Comparison of ENCODE assay signal across 2 cellular contexts in the genomic region with DNA sequence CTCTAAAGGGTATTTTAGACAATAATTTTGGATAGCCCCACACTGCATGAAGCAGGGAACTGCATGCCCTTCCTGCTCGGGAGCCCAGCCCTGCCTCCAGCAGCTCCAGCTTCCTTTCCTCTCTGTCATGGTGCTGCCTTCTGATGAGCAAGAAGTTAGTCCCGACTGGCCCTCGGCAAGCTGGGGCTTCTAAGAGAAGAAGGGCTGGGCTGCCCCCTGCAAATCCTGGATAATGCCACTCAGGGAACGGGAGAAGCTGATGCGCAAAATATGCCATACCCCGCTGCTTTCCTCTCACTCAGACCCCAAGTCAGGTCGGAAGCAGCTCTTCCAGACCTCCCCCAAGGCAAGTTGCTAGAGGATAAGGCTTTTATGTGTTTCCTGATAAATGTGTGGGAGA.
TF ChIP-seq lines count a peak whose summit lies in the region.

No MANE protein-coding gene starts in this region.

TF ChIP-seq in GM12878, 131 proteins besides CTCF, POLR2A, EP300 and RAD21:
- TF ChIP-seq EZH2 (IDR thresholded peaks at IDR 0.05; ENCODE audit: borderline replicate concordance, control insufficient read depth, low read depth, low read length), result no peak
- no peak for TF ChIP-seq NR2C2 (IDR thresholded peaks at IDR 0.05; ENCODE audit: borderline replicate concordance, control insufficient read depth, insufficient read length, low read depth)
- TF ChIP-seq, protein P1, sequence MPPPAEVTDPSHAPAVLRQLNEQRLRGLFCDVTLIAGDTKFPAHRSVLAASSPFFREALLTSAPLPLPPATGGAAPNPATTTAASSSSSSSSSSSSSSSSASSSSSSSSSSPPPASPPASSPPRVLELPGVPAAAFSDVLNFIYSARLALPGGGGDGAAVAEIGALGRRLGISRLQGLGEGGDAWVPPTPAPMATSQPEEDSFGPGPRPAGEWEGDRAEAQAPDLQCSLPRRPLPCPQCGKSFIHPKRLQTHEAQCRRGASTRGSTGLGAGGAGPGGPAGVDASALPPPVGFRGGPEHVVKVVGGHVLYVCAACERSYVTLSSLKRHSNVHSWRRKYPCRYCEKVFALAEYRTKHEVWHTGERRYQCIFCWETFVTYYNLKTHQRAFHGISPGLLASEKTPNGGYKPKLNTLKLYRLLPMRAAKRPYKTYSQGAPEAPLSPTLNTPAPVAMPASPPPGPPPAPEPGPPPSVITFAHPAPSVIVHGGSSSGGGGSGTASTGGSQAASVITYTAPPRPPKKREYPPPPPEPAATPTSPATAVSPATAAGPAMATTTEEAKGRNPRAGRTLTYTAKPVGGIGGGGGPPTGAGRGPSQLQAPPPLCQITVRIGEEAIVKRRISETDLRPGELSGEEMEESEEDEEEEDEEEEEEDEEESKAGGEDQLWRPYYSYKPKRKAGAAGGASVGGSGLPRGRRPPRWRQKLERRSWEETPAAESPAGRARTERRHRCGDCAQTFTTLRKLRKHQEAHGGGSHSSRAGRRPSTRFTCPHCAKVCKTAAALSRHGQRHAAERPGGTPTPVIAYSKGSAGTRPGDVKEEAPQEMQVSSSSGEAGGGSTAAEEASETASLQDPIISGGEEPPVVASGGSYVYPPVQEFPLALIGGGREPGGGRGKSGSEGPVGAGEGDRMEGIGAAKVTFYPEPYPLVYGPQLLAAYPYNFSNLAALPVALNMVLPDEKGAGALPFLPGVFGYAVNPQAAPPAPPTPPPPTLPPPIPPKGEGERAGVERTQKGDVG (CRISPR knock-in tag; IDR thresholded peaks at IDR 0.05), result no peak
- TF ChIP-seq SREBF1 (IDR thresholded peaks at IDR 0.05; ENCODE audit: low read length), result no peak
- no peak for TF ChIP-seq ZNF207 (IDR thresholded peaks at IDR 0.05; ENCODE audit: borderline replicate concordance)
- no peak for TF ChIP-seq POLR2AphosphoS5 (IDR thresholded peaks at IDR 0.05; ENCODE audit: low read length)
- TF ChIP-seq STAT1 (conservative IDR thresholded peaks at IDR 0.05), result no peak
- no peak for TF ChIP-seq POLR2AphosphoS2 (IDR thresholded peaks at IDR 0.05; ENCODE audit: low read depth, low read length)
- no peak for TF ChIP-seq ZNF622 (IDR thresholded peaks at IDR 0.05)

TF ChIP-seq in WTC11, 78 proteins besides CTCF, POLR2A, EP300 and RAD21:
- no peak for TF ChIP-seq JAZF1 (CRISPR knock-in tag; IDR thresholded peaks at IDR 0.05)
- TF ChIP-seq NR3C1 (CRISPR knock-in tag; conservative IDR thresholded peaks at IDR 0.05; ENCODE audit: low read depth), result no peak
- no peak for TF ChIP-seq GABPB1 (CRISPR knock-in tag; IDR thresholded peaks at IDR 0.05)
- TF ChIP-seq, protein P2, sequence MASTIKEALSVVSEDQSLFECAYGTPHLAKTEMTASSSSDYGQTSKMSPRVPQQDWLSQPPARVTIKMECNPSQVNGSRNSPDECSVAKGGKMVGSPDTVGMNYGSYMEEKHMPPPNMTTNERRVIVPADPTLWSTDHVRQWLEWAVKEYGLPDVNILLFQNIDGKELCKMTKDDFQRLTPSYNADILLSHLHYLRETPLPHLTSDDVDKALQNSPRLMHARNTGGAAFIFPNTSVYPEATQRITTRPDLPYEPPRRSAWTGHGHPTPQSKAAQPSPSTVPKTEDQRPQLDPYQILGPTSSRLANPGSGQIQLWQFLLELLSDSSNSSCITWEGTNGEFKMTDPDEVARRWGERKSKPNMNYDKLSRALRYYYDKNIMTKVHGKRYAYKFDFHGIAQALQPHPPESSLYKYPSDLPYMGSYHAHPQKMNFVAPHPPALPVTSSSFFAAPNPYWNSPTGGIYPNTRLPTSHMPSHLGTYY (CRISPR knock-in tag; IDR thresholded peaks at IDR 0.05), result no peak
- TF ChIP-seq, protein P3, sequence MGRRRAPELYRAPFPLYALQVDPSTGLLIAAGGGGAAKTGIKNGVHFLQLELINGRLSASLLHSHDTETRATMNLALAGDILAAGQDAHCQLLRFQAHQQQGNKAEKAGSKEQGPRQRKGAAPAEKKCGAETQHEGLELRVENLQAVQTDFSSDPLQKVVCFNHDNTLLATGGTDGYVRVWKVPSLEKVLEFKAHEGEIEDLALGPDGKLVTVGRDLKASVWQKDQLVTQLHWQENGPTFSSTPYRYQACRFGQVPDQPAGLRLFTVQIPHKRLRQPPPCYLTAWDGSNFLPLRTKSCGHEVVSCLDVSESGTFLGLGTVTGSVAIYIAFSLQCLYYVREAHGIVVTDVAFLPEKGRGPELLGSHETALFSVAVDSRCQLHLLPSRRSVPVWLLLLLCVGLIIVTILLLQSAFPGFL (CRISPR knock-in tag; IDR thresholded peaks at IDR 0.05; ENCODE audit: borderline replicate concordance), result no peak
- TF ChIP-seq, protein P4, sequence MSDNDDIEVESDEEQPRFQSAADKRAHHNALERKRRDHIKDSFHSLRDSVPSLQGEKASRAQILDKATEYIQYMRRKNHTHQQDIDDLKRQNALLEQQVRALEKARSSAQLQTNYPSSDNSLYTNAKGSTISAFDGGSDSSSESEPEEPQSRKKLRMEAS (CRISPR knock-in tag; IDR thresholded peaks at IDR 0.05), result no peak
- TF ChIP-seq, protein P5, sequence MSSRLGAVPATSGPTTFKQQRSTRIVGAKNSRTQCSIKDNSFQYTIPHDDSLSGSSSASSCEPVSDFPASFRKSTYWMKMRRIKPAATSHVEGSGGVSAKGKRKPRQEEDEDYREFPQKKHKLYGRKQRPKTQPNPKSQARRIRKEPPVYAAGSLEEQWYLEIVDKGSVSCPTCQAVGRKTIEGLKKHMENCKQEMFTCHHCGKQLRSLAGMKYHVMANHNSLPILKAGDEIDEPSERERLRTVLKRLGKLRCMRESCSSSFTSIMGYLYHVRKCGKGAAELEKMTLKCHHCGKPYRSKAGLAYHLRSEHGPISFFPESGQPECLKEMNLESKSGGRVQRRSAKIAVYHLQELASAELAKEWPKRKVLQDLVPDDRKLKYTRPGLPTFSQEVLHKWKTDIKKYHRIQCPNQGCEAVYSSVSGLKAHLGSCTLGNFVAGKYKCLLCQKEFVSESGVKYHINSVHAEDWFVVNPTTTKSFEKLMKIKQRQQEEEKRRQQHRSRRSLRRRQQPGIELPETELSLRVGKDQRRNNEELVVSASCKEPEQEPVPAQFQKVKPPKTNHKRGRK (CRISPR knock-in tag; IDR thresholded peaks at IDR 0.05; ENCODE audit: borderline replicate concordance), result no peak
- TF ChIP-seq RORB (CRISPR knock-in tag; IDR thresholded peaks at IDR 0.05), result no peak
- TF ChIP-seq, protein P6, sequence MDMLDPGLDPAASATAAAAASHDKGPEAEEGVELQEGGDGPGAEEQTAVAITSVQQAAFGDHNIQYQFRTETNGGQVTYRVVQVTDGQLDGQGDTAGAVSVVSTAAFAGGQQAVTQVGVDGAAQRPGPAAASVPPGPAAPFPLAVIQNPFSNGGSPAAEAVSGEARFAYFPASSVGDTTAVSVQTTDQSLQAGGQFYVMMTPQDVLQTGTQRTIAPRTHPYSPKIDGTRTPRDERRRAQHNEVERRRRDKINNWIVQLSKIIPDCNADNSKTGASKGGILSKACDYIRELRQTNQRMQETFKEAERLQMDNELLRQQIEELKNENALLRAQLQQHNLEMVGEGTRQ (CRISPR knock-in tag; IDR thresholded peaks at IDR 0.05), result no peak
- TF ChIP-seq, protein P7, sequence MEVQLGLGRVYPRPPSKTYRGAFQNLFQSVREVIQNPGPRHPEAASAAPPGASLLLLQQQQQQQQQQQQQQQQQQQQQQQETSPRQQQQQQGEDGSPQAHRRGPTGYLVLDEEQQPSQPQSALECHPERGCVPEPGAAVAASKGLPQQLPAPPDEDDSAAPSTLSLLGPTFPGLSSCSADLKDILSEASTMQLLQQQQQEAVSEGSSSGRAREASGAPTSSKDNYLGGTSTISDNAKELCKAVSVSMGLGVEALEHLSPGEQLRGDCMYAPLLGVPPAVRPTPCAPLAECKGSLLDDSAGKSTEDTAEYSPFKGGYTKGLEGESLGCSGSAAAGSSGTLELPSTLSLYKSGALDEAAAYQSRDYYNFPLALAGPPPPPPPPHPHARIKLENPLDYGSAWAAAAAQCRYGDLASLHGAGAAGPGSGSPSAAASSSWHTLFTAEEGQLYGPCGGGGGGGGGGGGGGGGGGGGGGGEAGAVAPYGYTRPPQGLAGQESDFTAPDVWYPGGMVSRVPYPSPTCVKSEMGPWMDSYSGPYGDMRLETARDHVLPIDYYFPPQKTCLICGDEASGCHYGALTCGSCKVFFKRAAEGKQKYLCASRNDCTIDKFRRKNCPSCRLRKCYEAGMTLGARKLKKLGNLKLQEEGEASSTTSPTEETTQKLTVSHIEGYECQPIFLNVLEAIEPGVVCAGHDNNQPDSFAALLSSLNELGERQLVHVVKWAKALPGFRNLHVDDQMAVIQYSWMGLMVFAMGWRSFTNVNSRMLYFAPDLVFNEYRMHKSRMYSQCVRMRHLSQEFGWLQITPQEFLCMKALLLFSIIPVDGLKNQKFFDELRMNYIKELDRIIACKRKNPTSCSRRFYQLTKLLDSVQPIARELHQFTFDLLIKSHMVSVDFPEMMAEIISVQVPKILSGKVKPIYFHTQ (CRISPR knock-in tag; IDR thresholded peaks at IDR 0.05), result no peak
